ENCODE assay signal across 1 cellular context in genomic region chr9:68699625-68700024, GRCh38. TPM values are rescaled to one million over a fixed set of nuclear protein-coding genes. Genes with fewer than 3 reads are reported as not detected.
"Had no signal": no experiment of that assay in that cellular context is flagged by ENCODE, and none has a peak within 500 bp of the region (broad histone marks: within the 10 kb centered on the region; RNA-seq: fewer than 3 reads in every experiment).

No MANE protein-coding gene starts in this region.

RNA-seq across cellular contexts. Expression of gene PIP5K1B, which starts 5.4 kb away (rescaled TPM):
- total RNA-seq: chondrocyte had no signal
